Comparison of ENCODE assay signal across 1 cellular context in genomic region chr6:82205793-82206425, GRCh38.
TF ChIP-seq lines count a peak whose summit lies in the region.

No MANE protein-coding gene starts in this region.

TF ChIP-seq in K562, 482 proteins besides CTCF, POLR2A, EP300 and RAD21 (continued from another document and continues in another):
- TF ChIP-seq ZBTB5 (IDR thresholded peaks at IDR 0.05) (no peak), ZBTB1 (CRISPR knock-in tag; IDR thresholded peaks at IDR 0.05; ENCODE audit: borderline replicate concordance, low read depth) (no peak), ZC3H11A (IDR thresholded peaks at IDR 0.05; ENCODE audit: low read depth, low read length) (no peak), STAT6 (CRISPR knock-in tag; IDR thresholded peaks at IDR 0.05) (no peak), SMARCB1 (IDR thresholded peaks at IDR 0.05; ENCODE audit: insufficient read length, low read depth) (no peak), SRSF1 (IDR thresholded peaks at IDR 0.05; ENCODE audit: low read depth, low read length) (no peak), SREBF2 (CRISPR knock-in tag; IDR thresholded peaks at IDR 0.05) (no peak), ZNF778 (CRISPR knock-in tag; IDR thresholded peaks at IDR 0.05) (no peak), DMBX1 (CRISPR knock-in tag; IDR thresholded peaks at IDR 0.05; ENCODE audit: borderline replicate concordance) (peak; percentile 25; the same call in 1 of the 2 replicates), STAT5A (IDR thresholded peaks at IDR 0.05; ENCODE audit: borderline replicate concordance, low read length) (peak; percentile 91), GTF2E2 (tag; IDR thresholded peaks at IDR 0.05) (no peak), ADNP (tag; IDR thresholded peaks at IDR 0.05) (no peak), FOXK1 (CRISPR knock-in tag; IDR thresholded peaks at IDR 0.05; ENCODE audit: borderline replicate concordance) (no peak), SNAPC5 (CRISPR knock-in tag; IDR thresholded peaks at IDR 0.05) (no peak), NR4A1 (CRISPR knock-in tag; IDR thresholded peaks at IDR 0.05) (no peak), NR4A1 (tag; IDR thresholded peaks at IDR 0.05) (no peak), SMARCC2 (IDR thresholded peaks at IDR 0.05; ENCODE audit: low read depth) (peak; percentile 65; the same call in 1 of the 2 replicates), BMI1 (IDR thresholded peaks at IDR 0.05; ENCODE audit: low read length) (no peak), FOXK2 (conservative IDR thresholded peaks at IDR 0.05 in 1 of 2, IDR thresholded peaks at IDR 0.05 in 1 of 2; ENCODE audit: low read depth in 2 of 2) (peak; percentile 27 to 35; a peak in 2 of 4 replicates), PRMT5 (CRISPR knock-in tag; IDR thresholded peaks at IDR 0.05) (no peak), RBM34 (IDR thresholded peaks at IDR 0.05; ENCODE audit: borderline replicate concordance, insufficient read depth, low read length) (no peak), MAFG (tag; conservative IDR thresholded peaks at IDR 0.05) (no peak), GABPB1 (CRISPR knock-in tag; IDR thresholded peaks at IDR 0.05) (no peak), ZBTB2 (IDR thresholded peaks at IDR 0.05) (no peak), CREB3L1 (IDR thresholded peaks at IDR 0.05; ENCODE audit: borderline replicate concordance, low read depth) (no peak), DIDO1 (tag; IDR thresholded peaks at IDR 0.05; ENCODE audit: low read depth) (no peak), ZNF395 (CRISPR knock-in tag; IDR thresholded peaks at IDR 0.05) (no peak), CGGBP1 (CRISPR knock-in tag; IDR thresholded peaks at IDR 0.05) (no peak), E4F1 (CRISPR knock-in tag; IDR thresholded peaks at IDR 0.05; ENCODE audit: borderline replicate concordance) (no peak), MBD1 (CRISPR knock-in tag; IDR thresholded peaks at IDR 0.05) (no peak), RBBP5 (IDR thresholded peaks at IDR 0.05; ENCODE audit: borderline replicate concordance, insufficient read depth, low read length, poor library complexity, severe bottlenecking) (no peak), NFATC3 (IDR thresholded peaks at IDR 0.05) (no peak), TBL1XR1 (IDR thresholded peaks at IDR 0.05; ENCODE audit: low read length in 2 of 2) (peak; percentile 84; a peak in 3 of 4 replicates), ZNF398 (CRISPR knock-in tag; IDR thresholded peaks at IDR 0.05) (no peak), POLR2AphosphoS5 (IDR thresholded peaks at IDR 0.05; ENCODE audit: control insufficient read depth, insufficient read depth, low read depth, low read length) (peak; percentile 76), MEIS2 (IDR thresholded peaks at IDR 0.05; ENCODE audit: partially characterized antibody) (peak; percentile 86), AFF1 (IDR thresholded peaks at IDR 0.05; ENCODE audit: low read depth in 1 of 2, partially characterized antibody in 2 of 2) (no peak), ELF2 (CRISPR knock-in tag; IDR thresholded peaks at IDR 0.05) (no peak), RBM25 (IDR thresholded peaks at IDR 0.05; ENCODE audit: low read depth, low read length, severe bottlenecking) (no peak), NUFIP1 (IDR thresholded peaks at IDR 0.05; ENCODE audit: partially characterized antibody) (no peak), ZNF124 (CRISPR knock-in tag; IDR thresholded peaks at IDR 0.05) (no peak), KLF10 (CRISPR knock-in tag; IDR thresholded peaks at IDR 0.05) (no peak), TCFL5 (CRISPR knock-in tag; conservative IDR thresholded peaks at IDR 0.05) (no peak), PTBP1 (IDR thresholded peaks at IDR 0.05; ENCODE audit: low read depth, low read length) (no peak), ETV1 (tag; conservative IDR thresholded peaks at IDR 0.05; ENCODE audit: low read depth) (peak; percentile 62), DACH1 (IDR thresholded peaks at IDR 0.05; ENCODE audit: partially characterized antibody) (peak; percentile 48)
